In the genomic region with DNA sequence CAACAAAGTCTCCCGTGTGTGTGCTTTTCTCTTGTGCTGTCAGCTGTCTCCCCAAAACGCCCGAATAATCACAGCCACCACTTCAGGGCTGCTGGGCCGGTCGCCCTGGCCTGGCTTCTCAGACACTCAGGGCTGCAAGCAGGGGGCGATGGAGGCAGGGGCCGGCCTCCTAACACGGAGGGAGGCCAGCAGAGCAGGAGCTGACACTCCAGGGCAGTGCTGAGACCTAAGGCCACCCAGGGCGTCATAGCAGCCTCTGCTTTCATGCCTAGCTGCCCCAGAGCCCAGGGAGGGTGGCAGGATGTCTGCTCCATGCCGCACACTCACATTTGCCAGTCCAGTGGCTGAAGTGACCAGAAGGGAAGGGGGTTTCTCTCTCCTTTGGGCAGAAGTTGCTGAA, we compare ENCODE assay signal across 1 cellular context.
A peak's percentile ranks its signal among the peaks of the same experiment; 100 is the strongest.
TF ChIP-seq lines count a peak whose summit lies in the region.

No MANE protein-coding gene starts in this region.

TF ChIP-seq in H1, 55 proteins besides CTCF, POLR2A, EP300 and RAD21:
- TF ChIP-seq MAFK (IDR thresholded peaks at IDR 0.05; ENCODE audit: low read depth, low read length) = no peak
- no peak for TF ChIP-seq ZNF274 (IDR thresholded peaks at IDR 0.05; ENCODE audit: borderline replicate concordance, extremely low read depth, low read length)
- TF ChIP-seq SIN3A (conservative IDR thresholded peaks at IDR 0.05 in 1 of 2, IDR thresholded peaks at IDR 0.05 in 1 of 2; ENCODE audit: low read depth in 1 of 2, low read length in 2 of 2) = 0 out of 4 replicates have a peak, but pooled peaks of 1 of the 2 experiments have one; percentile 37
